In the genomic region with DNA sequence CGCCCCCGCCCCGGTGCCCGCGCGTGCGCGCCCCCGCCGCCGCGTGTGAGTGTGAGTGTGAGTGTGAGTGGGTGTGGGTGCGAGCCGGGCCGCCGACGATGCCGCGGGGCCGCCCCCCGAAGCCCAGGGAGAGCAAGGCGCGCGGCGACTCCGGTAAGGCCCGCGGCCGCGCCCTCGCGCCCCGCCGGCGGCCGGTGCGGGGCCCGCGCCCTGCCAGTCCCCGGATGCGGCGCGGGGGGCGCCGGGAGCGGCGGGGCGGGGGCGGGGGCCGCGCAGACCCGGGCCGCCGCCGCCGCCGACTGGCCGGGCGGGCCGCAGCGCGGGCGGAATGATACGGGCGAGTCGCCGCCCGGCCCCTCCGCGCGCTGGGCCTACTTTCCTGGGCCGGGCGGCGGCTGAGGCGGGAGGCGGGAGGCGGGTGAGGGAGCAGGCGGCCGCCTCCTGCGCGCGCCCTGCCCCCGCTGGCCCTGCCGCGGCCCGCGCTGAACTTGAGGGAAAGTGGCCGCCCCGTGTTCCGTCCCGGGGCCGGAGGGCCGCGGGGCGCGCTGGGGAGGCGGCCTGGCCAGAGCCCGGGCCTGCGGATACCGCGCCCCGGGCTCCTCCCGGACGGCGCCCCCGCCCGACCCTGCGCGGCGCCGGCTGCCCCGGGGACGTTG, we compare ENCODE assay signal across 8 cellular contexts. TPM values are rescaled to one million over a fixed set of nuclear protein-coding genes. Genes with fewer than 3 reads are reported as not detected.
DNase-seq lines count a peak whose midpoint lies in the region; ATAC-seq and TF ChIP-seq lines count a peak whose summit lies in the region.

Gene ZNF236 (plus strand): TSS at position 48 of the 656 bp plus-strand sequence. CDS start 51 bp downstream, at position 99.

- H3K27me3 Mint-ChIP-seq in activated CD4-positive, alpha-beta memory T cell treated with anti-CD3 and anti-CD28 coated beads, Interleukin-2, amount 10 ng/mL, durations not matched to agents 7 days and 5 days: no peaks in the 10 kb centered on the region

- peak within 1 kb of the TSS; percentile 80 for H3K27ac ChIP-seq in AG04450 (ENCODE audit: low read depth, low read length)
- peak within 1 kb of the TSS; percentile 99 for H3K27ac ChIP-seq in lung (ENCODE audit: low read depth in 1 of 2, low read length in 1 of 2)

- H3K9me3 Mint-ChIP-seq in activated CD4-positive, alpha-beta memory T cell treated with anti-CD3 and anti-CD28 coated beads, Interleukin-2, amount 10 ng/mL, durations not matched to agents 7 days and 5 days: no peaks in the 10 kb centered on the region

- H3K27me3 ChIP-seq in AG04450 (ENCODE audit: control insufficient read depth, insufficient read depth, low read length) (no peaks in the 10 kb centered on the region), lung (ENCODE audit: control insufficient read depth, insufficient read depth) (no peaks in the 10 kb centered on the region)

- peaks cover 22% of the 10 kb centered on the region for H3K36me3 Mint-ChIP-seq in activated CD4-positive, alpha-beta memory T cell treated with anti-CD3 and anti-CD28 coated beads, Interleukin-2, amount 10 ng/mL, durations not matched to agents 7 days and 5 days (ENCODE audit: low read depth)

- TF ChIP-seq CTCF in AG04450 (IDR thresholded peaks at IDR 0.05; ENCODE audit: low read depth, low read length): no peak
- no peak for TF ChIP-seq CTCF in lung (IDR thresholded peaks at IDR 0.05; ENCODE audit: control extremely low read depth, extremely low read depth)

- peaks cover 2% of the 10 kb centered on the region; the same call in 1 of the 2 replicates for H3K9me3 ChIP-seq in AG04450 (ENCODE audit: control insufficient read depth, insufficient read depth, low read length)
- no peaks in the 10 kb centered on the region for H3K9me3 ChIP-seq in lung (ENCODE audit: control insufficient read depth in 2 of 2, insufficient read depth in 1 of 2, low read length in 1 of 2)

- peak; percentile 34 for ATAC-seq in GM18520 (IDR thresholded peaks at IDR 0.05; ENCODE audit: unreplicated experiment)
- peak; percentile 47 for ATAC-seq in HG03045 (IDR thresholded peaks at IDR 0.05; ENCODE audit: unreplicated experiment)
- ATAC-seq in lung (ENCODE audit: insufficient read depth, low FRiP score): peak; percentile 73

- peaks cover 4 to 10% of the 10 kb centered on the region in 2 donors for H3K4me1 ChIP-seq in lung (ENCODE audit: control insufficient read depth in 2 of 2, insufficient read depth in 2 of 2, low read length in 2 of 2)

- no peaks in the 10 kb centered on the region for H3K36me3 ChIP-seq in lung (ENCODE audit: control insufficient read depth in 2 of 2, insufficient read depth in 2 of 2, low read length in 2 of 2)

- H3K27ac Mint-ChIP-seq in activated CD4-positive, alpha-beta memory T cell treated with anti-CD3 and anti-CD28 coated beads, Interleukin-2, amount 10 ng/mL, durations not matched to agents 7 days and 5 days: peak within 1 kb of the TSS; percentile 86

- H3K4me3 Mint-ChIP-seq in activated CD4-positive, alpha-beta memory T cell treated with anti-CD3 and anti-CD28 coated beads, Interleukin-2, amount 10 ng/mL, durations not matched to agents 7 days and 5 days: peak within 1 kb of the TSS; percentile 79

- H3K4me1 Mint-ChIP-seq in activated CD4-positive, alpha-beta memory T cell treated with anti-CD3 and anti-CD28 coated beads, Interleukin-2, amount 10 ng/mL, durations not matched to agents 7 days and 5 days: peaks cover 54% of the 10 kb centered on the region

- DNase-seq in AG04450 (ENCODE audit: low read depth, low spot score) (peak; percentile 47), NCI-H226 (peak; percentile 58), ecto neural progenitor cell (ENCODE audit: low spot score) (peak; percentile 79), lung (ENCODE audit: low spot score) (peak; percentile 68)
- peak; percentile 69 for DNase-seq in activated CD4-positive, alpha-beta memory T cell treated with anti-CD3 and anti-CD28 coated beads, Interleukin-2, amount 10 ng/mL, durations not matched to agents 7 days and 5 days
- DNase-seq in stimulated activated CD4-positive, alpha-beta T cell treated with anti-CD3 and anti-CD28 coated beads, TNF-alpha, amount 100 ng/mL, for 48 hours (ENCODE audit: low read depth in 3 of 3): peak; percentile 33 to 55 (median 36)

- CTCF ChIA-PET in AG04450 (lab: Charles Lee): interaction anchor here (0.6 to 11.9 kb wide), 2 partner anchors 20 to 562 kb away, joined by 4 to 165 read pairs; no protein-coding TSS in a partner anchor
- CTCF ChIA-PET in activated CD4-positive, alpha-beta memory T cell treated with anti-CD3 and anti-CD28 coated beads, Interleukin-2, amount 10 ng/mL, durations not matched to agents 7 days and 5 days (lab: Charles Lee): no interaction called here

- 1% methylated on average over 26 to 113 of the region's 113 CpGs for WGBS in lung, 2 donors

- POLR2A ChIA-PET in AG04450 (lab: Yijun Ruan, JAX): no interaction called here
- POLR2A ChIA-PET in activated CD4-positive, alpha-beta memory T cell treated with anti-CD3 and anti-CD28 coated beads, Interleukin-2, amount 10 ng/mL, durations not matched to agents 7 days and 5 days (lab: Charles Lee): interaction anchor here (0.7 to 2.9 kb wide), 11 partner anchors 8 to 240 kb away, joined by 3 to 9 read pairs (median 5); no protein-coding TSS in a partner anchor

- H3K4me3 ChIP-seq in AG04450 (ENCODE audit: low read depth, low read length) (peak within 1 kb of the TSS; percentile 96), lung (peak within 1 kb of the TSS; percentile 96)

RNA-seq across cellular contexts. Expression of gene ZNF236, which starts in this region (rescaled TPM):
- 5.3 and 5.5 TPM in 2 replicates for polyA plus RNA-seq in AG04450 (2011; rRNA removed)
- 20.8 and 23.3 TPM in 2 replicates for polyA minus RNA-seq in AG04450 (2011; rRNA and poly(A)+ RNA removed)
- total RNA-seq in activated CD4-positive, alpha-beta memory T cell treated with anti-CD3 and anti-CD28 coated beads, Interleukin-2, amount 10 ng/mL, durations not matched to agents 7 days and 5 days: 10 to 100 TPM; 17.9 to 20.2 TPM
- 10 to 100 TPM; 15.1 to 23.1 TPM for total RNA-seq in lung
- polyA plus RNA-seq in lung: 1 to 10 TPM; 2.4 to 2.5 TPM

Comparison
In these comparisons a context has a peak if more than half of its experiments do, and no peak if none do; other contexts are left out.
1. Peak in every context shown above with its lines: DNase-seq, ATAC-seq, H3K4me3 ChIP-seq and H3K27ac ChIP-seq.